ENCODE assay signal across 9 cellular contexts in genomic region chr1:59697138-59697811, GRCh38.
DNase-seq lines count a peak whose midpoint lies in the region; ATAC-seq and TF ChIP-seq lines count a peak whose summit lies in the region.
"Had no signal": no experiment of that assay in that cellular context is flagged by ENCODE, and none has a peak within 500 bp of the region (broad histone marks: within the 10 kb centered on the region; RNA-seq: fewer than 3 reads in every experiment).

No MANE protein-coding gene starts in this region.

- H3K4me1 Mint-ChIP-seq in CD8-positive, alpha-beta memory T cell: peaks cover 17 to 28% (median 22%) of the 10 kb centered on the region in 3 donors

- WGBS in right lobe of liver (ENCODE audit: insufficient coverage, low coverage, low lambda C conversion rate, missing lambda C conversion rate): 3% methylated on average over 8 of the region's 8 CpGs

- no peak for TF ChIP-seq POLR2A in right lobe of liver (IDR thresholded peaks at IDR 0.05)

- no peak overlapping the region for H3K27ac ChIP-seq in CD8-positive, alpha-beta memory T cell (ENCODE audit: low read depth, low read length)
- peak overlapping the region; percentile 87 for H3K27ac ChIP-seq in SJCRH30
- peak overlapping the region; percentile 21 to 38 (median 28) for H3K27ac ChIP-seq in right lobe of liver
- H3K27ac ChIP-seq: SJSA1 had no signal

- H3K9me3 Mint-ChIP-seq in CD8-positive, alpha-beta memory T cell: no peaks in the 10 kb centered on the region

- H3K4me1 ChIP-seq in CD8-positive, alpha-beta memory T cell (ENCODE audit: insufficient read depth, low read length): peaks cover 6% of the 10 kb centered on the region
- H3K4me1 ChIP-seq in SJCRH30: peaks cover 34% of the 10 kb centered on the region
- H3K4me1 ChIP-seq in right lobe of liver: peaks cover 0 to 23% (median 3%) of the 10 kb centered on the region in 4 donors

- peak in 1 of 5 donors; percentile 35 for DNase-seq in CD8-positive, alpha-beta memory T cell
- DNase-seq in SJCRH30 (no peak), right lobe of liver (no peak), H4 (ENCODE audit: low spot score) (no peak), G401 (ENCODE audit: low spot score) (no peak), NCI-H146 (lab: John Stamatoyannopoulos, UW) (no peak), NCI-H146 treated with DMSO at 0.1 percent for 48 hours (lab: John Stamatoyannopoulos, UW; ENCODE audit: unreplicated experiment) (no peak)

- H3K36me3 ChIP-seq in CD8-positive, alpha-beta memory T cell (ENCODE audit: insufficient read depth, low read length): no peaks in the 10 kb centered on the region
- H3K36me3 ChIP-seq in SJCRH30 (no peaks in the 10 kb centered on the region), right lobe of liver (no peaks in the 10 kb centered on the region)
- H3K36me3 ChIP-seq: SJSA1 had no signal

- H3K27me3 Mint-ChIP-seq in CD8-positive, alpha-beta memory T cell: no peaks in the 10 kb centered on the region

- ATAC-seq in HG02588 (IDR thresholded peaks at IDR 0.05; ENCODE audit: unreplicated experiment) (peak; percentile 53), right lobe of liver (peak; percentile 48 to 72 (median 60))

- no peak for TF ChIP-seq CTCF in right lobe of liver (IDR thresholded peaks at IDR 0.05)

- H3K9me3 ChIP-seq in CD8-positive, alpha-beta memory T cell (ENCODE audit: low read length): no peaks in the 10 kb centered on the region
- no peaks in the 10 kb centered on the region; the same call in 1 of the 2 replicates for H3K9me3 ChIP-seq in SJCRH30 (replicated peaks)
- no peaks in the 10 kb centered on the region for H3K9me3 ChIP-seq in right lobe of liver
- H3K9me3 ChIP-seq: SJSA1 had no signal

- POLR2A ChIA-PET in CD8-positive, alpha-beta memory T cell (lab: Charles Lee): no interaction called here

- CTCF ChIA-PET in CD8-positive, alpha-beta memory T cell (lab: Charles Lee): interaction anchor here (1.0 to 3.4 kb wide), 3 partner anchors 913 to 956 kb away, joined by 3 to 29 read pairs (median 3); partner anchors contain the start of gene JUN

- in situ Hi-C loops in G401 (cut with HindIII; ENCODE audit: low sequenced_read_pairs): no loop called here

- H3K27ac Mint-ChIP-seq in CD8-positive, alpha-beta memory T cell: peak overlapping the region in 7 of 8 donors; percentile 1 to 80 (median 47)

- intact Hi-C loops in right lobe of liver (cut with DNase I): no loop called here

- no peak overlapping the region for H3K4me3 ChIP-seq in CD8-positive, alpha-beta memory T cell (ENCODE audit: low read length)
- H3K4me3 ChIP-seq in SJCRH30 (no peak overlapping the region), right lobe of liver (no peak overlapping the region)
- H3K4me3 ChIP-seq: SJSA1 had no signal

- H3K36me3 Mint-ChIP-seq in CD8-positive, alpha-beta memory T cell: peaks cover 0 to 5% (median 0%) of the 10 kb centered on the region in 3 donors

- peak overlapping the region; percentile 24 to 76 (median 57) for H3K4me3 Mint-ChIP-seq in CD8-positive, alpha-beta memory T cell

- H3K27me3 ChIP-seq in CD8-positive, alpha-beta memory T cell (ENCODE audit: insufficient read depth, low read length, poor library complexity, severe bottlenecking): no peaks in the 10 kb centered on the region
- H3K27me3 ChIP-seq in SJCRH30 (no peaks in the 10 kb centered on the region), right lobe of liver (no peaks in the 10 kb centered on the region)
- H3K27me3 ChIP-seq: SJSA1 had no signal
